In the genomic region with DNA sequence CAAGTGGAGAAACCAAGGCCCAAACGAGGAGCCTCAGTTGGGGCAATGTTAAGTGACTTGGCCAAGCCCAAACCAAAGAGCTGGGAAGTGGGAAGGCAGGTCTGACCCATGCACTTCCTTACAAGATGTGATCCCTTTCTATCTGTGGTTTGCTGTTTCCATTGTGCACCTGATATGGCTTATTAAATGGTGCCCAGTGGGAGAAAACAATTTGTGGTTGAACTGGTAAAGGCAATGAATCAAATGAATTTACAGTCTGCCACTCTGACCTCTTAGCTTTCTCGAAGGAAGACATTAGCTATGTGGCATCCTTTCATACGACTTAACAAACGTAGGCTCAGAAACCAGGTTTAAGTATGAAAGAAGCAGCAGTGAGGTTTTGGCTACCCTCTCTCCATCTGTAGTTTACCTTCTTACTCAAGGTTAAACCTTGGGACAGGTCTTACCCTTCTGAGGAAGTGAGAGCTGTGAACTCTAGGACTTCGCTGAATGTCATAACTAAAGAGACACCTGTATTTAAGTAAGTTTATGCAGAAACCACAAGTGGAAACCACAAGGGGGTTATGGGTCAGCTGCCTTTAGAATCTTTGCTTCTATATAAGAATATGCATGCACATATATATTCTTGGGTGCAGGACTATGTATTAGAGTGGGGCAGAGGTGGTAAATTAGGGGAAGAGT, we compare ENCODE assay signal across 14 cellular contexts.
A peak's percentile ranks its signal among the peaks of the same experiment; 100 is the strongest.
DNase-seq lines count a peak whose midpoint lies in the region; ATAC-seq and TF ChIP-seq lines count a peak whose summit lies in the region.
"Had no signal": no experiment of that assay in that cellular context is flagged by ENCODE, and none has a peak within 500 bp of the region (broad histone marks: within the 10 kb centered on the region; RNA-seq: fewer than 3 reads in every experiment).

No MANE protein-coding gene starts in this region.

- DNase-seq in germinal center (ENCODE audit: low spot score) (peak; percentile 4), dorsolateral prefrontal cortex (no peak), body of pancreas (no peak), thyroid gland (no peak)
- no peak for DNase-seq in activated naive CD4-positive, alpha-beta T cell treated with anti-CD3 and anti-CD28 coated beads, Interleukin-2, amount 50 U/mL, for 16 hours
- DNase-seq: activated CD4-positive, CD25-positive, alpha-beta regulatory T cell; caudate nucleus; NCI-H2081 treated with DMSO at 0.1 percent for 48 hours; nephron progenitor cell; SHP77; stimulated activated CD4-positive, alpha-beta T cell treated with anti-CD3 and anti-CD28 coated beads, Interleukin-12 subunit alpha, Interleukin-12 subunit beta, amount 100 ng/mL, for 4 hours had no signal

- ATAC-seq in GM19023 (IDR thresholded peaks at IDR 0.05; ENCODE audit: unreplicated experiment) (peak; percentile 84), HG02571 (IDR thresholded peaks at IDR 0.05; ENCODE audit: unreplicated experiment) (peak; percentile 90), HG03280 (IDR thresholded peaks at IDR 0.05; ENCODE audit: unreplicated experiment) (peak; percentile 97), body of pancreas (no peak)

- intact Hi-C loops in dorsolateral prefrontal cortex (cut with DNase I) (no loop called here), body of pancreas (cut with DNase I) (no loop called here), thyroid gland (cut with DNase I) (no loop called here)

- H3K36me3 ChIP-seq in body of pancreas (replicated peaks in 1 of 2; ENCODE audit: insufficient read depth in 1 of 2, low read depth in 2 of 2): no peaks in the 10 kb centered on the region
- no peaks in the 10 kb centered on the region for H3K36me3 ChIP-seq in thyroid gland

- H3K27me3 ChIP-seq in dorsolateral prefrontal cortex (peaks cover 0 to 35% (median 3%) of the 10 kb centered on the region in 45 donors), body of pancreas (no peaks in the 10 kb centered on the region), thyroid gland (no peaks in the 10 kb centered on the region)

- TF ChIP-seq POLR2A in body of pancreas (IDR thresholded peaks at IDR 0.05) (no peak), thyroid gland (IDR thresholded peaks at IDR 0.05) (no peak)

- H3K4me1 ChIP-seq in body of pancreas: peaks cover 5% of the 10 kb centered on the region
- no peaks in the 10 kb centered on the region for H3K4me1 ChIP-seq in thyroid gland

- H3K4me3 ChIP-seq in dorsolateral prefrontal cortex: no peak overlapping the region
- H3K4me3 ChIP-seq in body of pancreas: no peak overlapping the region
- H3K4me3 ChIP-seq in thyroid gland (replicated peaks in 1 of 3): no peak overlapping the region

- whole genome bisulfite sequencing in body of pancreas, 2 donors: 72 to 77% methylated on average over 5 of the region's 5 CpGs
- 88 to 92% methylated on average over 5 of the region's 5 CpGs for WGBS in thyroid gland, 2 donors

- H3K27ac ChIP-seq in dorsolateral prefrontal cortex (no peak overlapping the region), body of pancreas (no peak overlapping the region), thyroid gland (no peak overlapping the region)

- no peaks in the 10 kb centered on the region for H3K9me3 ChIP-seq in body of pancreas
- no peaks in the 10 kb centered on the region for H3K9me3 ChIP-seq in thyroid gland

- TF ChIP-seq CTCF in dorsolateral prefrontal cortex (IDR thresholded peaks at IDR 0.05 in 54 of 56, conservative IDR thresholded peaks at IDR 0.05 in 2 of 56; ENCODE audit: low read depth in 1 of 56, partially characterized antibody in 56 of 56) (no peak), body of pancreas (IDR thresholded peaks at IDR 0.05) (no peak), thyroid gland (IDR thresholded peaks at IDR 0.05) (no peak)
